ENCODE assay signal across 24 cellular contexts in genomic region chr14:98955741-98956070, GRCh38.
DNase-seq lines count a peak whose midpoint lies in the region; ATAC-seq and TF ChIP-seq lines count a peak whose summit lies in the region.
"Had no signal": no experiment of that assay in that cellular context is flagged by ENCODE, and none has a peak within 500 bp of the region (broad histone marks: within the 10 kb centered on the region; RNA-seq: fewer than 3 reads in every experiment).

No MANE protein-coding gene starts in this region.

- no peaks in the 10 kb centered on the region for H4K20me1 ChIP-seq in H9 (ENCODE audit: control insufficient read depth, insufficient read depth, insufficient read length)

- WGBS in H9 (ENCODE audit: extremely low coverage, insufficient read length, low lambda C conversion rate), result no CpG with 5 or more reads among the region's 5 CpGs
- 57% methylated on average over 5 of the region's 5 CpGs for WGBS in esophagus muscularis mucosa

- no peaks in the 10 kb centered on the region for H3K36me3 Mint-ChIP-seq in T-helper 1 cell treated with Interleukin-12 subunit alpha and Interleukin-12 subunit beta and Interleukin-4 antibody, amounts not matched to agents 30 μg/mL and 1 μg/mL, for 36 hours (ENCODE audit: low read depth)
- no peaks in the 10 kb centered on the region for H3K36me3 Mint-ChIP-seq in H9 (ENCODE audit: insufficient read depth in 1 of 3, low read depth in 3 of 3)
- no peaks in the 10 kb centered on the region for H3K36me3 Mint-ChIP-seq in type B pancreatic cell
- H3K36me3 Mint-ChIP-seq in effector memory CD8-positive, alpha-beta T cell (ENCODE audit: insufficient read depth), result no peaks in the 10 kb centered on the region

- no peaks in the 10 kb centered on the region for H3K9me3 ChIP-seq in H9 (ENCODE audit: control insufficient read depth, low read depth, low read length)
- H3K9me3 ChIP-seq in esophagus muscularis mucosa, result no peaks in the 10 kb centered on the region
- H3K9me3 ChIP-seq: SJSA1 had no signal

- H3K14ac ChIP-seq in H9 (ENCODE audit: insufficient read depth, low read length), result no peak overlapping the region

- no peak for TF ChIP-seq EP300 in esophagus muscularis mucosa (IDR thresholded peaks at IDR 0.05)

- H3K4me3 Mint-ChIP-seq in T-helper 1 cell treated with Interleukin-12 subunit alpha and Interleukin-12 subunit beta and Interleukin-4 antibody, amounts not matched to agents 30 μg/mL and 1 μg/mL, for 36 hours, result no peak overlapping the region
- H3K4me3 Mint-ChIP-seq in H9 (no peak overlapping the region; a peak in 1 of 5 replicates), type B pancreatic cell (no peak overlapping the region)
- no peak overlapping the region for H3K4me3 Mint-ChIP-seq in effector memory CD8-positive, alpha-beta T cell
- H3K4me3 Mint-ChIP-seq: B cell, HFFc6 had no signal

- peak overlapping the region; percentile 2 for H3K27ac Mint-ChIP-seq in T-helper 1 cell treated with Interleukin-12 subunit alpha and Interleukin-12 subunit beta and Interleukin-4 antibody, amounts not matched to agents 30 μg/mL and 1 μg/mL, for 36 hours
- H3K27ac Mint-ChIP-seq in H9, result no peak overlapping the region
- H3K27ac Mint-ChIP-seq in type B pancreatic cell, result peak overlapping the region; percentile 2
- H3K27ac Mint-ChIP-seq in effector memory CD8-positive, alpha-beta T cell, result peak overlapping the region in 1 of 2 donors; percentile 14
- H3K27ac Mint-ChIP-seq: B cell, HFFc6 had no signal

- no peak overlapping the region for H3K9ac ChIP-seq in H9 (ENCODE audit: extremely low read depth, insufficient read length, low read length)

- no peak for TF ChIP-seq CTCF in H9 (conservative IDR thresholded peaks at IDR 0.05)
- TF ChIP-seq CTCF in esophagus muscularis mucosa (IDR thresholded peaks at IDR 0.05), result no peak
- TF ChIP-seq CTCF in type B pancreatic cell (conservative IDR thresholded peaks at IDR 0.05), result no peak

- H3K56ac ChIP-seq in H9 (ENCODE audit: insufficient read length, low read depth, low read length), result no peak overlapping the region

- intact Hi-C loops in esophagus muscularis mucosa (cut with DNase I), result no loop called here

- H3K27ac ChIP-seq in H9 (ENCODE audit: insufficient read length, low read depth, low read length), result no peak overlapping the region
- no peak overlapping the region for H3K27ac ChIP-seq in esophagus muscularis mucosa (replicated peaks in 1 of 4)
- H3K27ac ChIP-seq: 22Rv1, C4-2B, SJSA1 had no signal

- no peaks in the 10 kb centered on the region; the same call in 1 of the 2 replicates for H3K27me3 ChIP-seq in H9 (ENCODE audit: insufficient read depth, low read length)
- H3K27me3 ChIP-seq in esophagus muscularis mucosa, result peaks cover 0 to 11% (median 0%) of the 10 kb centered on the region in 4 donors
- H3K27me3 ChIP-seq: SJSA1 had no signal

- H2AK5ac ChIP-seq in H9 (ENCODE audit: insufficient read length, low read length), result no peak overlapping the region

- no peak overlapping the region for H3T11ph ChIP-seq in H9 (ENCODE audit: low read length)

- no peak for ATAC-seq in GM18861 (IDR thresholded peaks at IDR 0.05; ENCODE audit: unreplicated experiment)
- ATAC-seq in effector memory CD8-positive, alpha-beta T cell (replicated peaks), result no peak
- ATAC-seq: HepG2, Right ventricle myocardium inferior had no signal

- no peak overlapping the region for H2BK120ac ChIP-seq in H9 (ENCODE audit: low read depth, low read length, poor library complexity, severe bottlenecking)

- H4K5ac ChIP-seq in H9 (ENCODE audit: insufficient read length, low read depth, low read length), result no peak overlapping the region

- H3K23me2 ChIP-seq in H9 (ENCODE audit: insufficient read length, low read depth, low read length, poor library complexity, severe bottlenecking), result no peaks in the 10 kb centered on the region

- no peaks in the 10 kb centered on the region for H3K36me3 ChIP-seq in esophagus muscularis mucosa
- H3K36me3 ChIP-seq: SJSA1 had no signal

- no peak overlapping the region for H2BK20ac ChIP-seq in H9 (ENCODE audit: low read depth, low read length, poor library complexity, severe bottlenecking)

- no peaks in the 10 kb centered on the region for H3K79me1 ChIP-seq in H9 (ENCODE audit: insufficient read depth, low read depth, low read length, poor library complexity, severe bottlenecking)

- no peaks in the 10 kb centered on the region for H3K4me1 ChIP-seq in H9 (ENCODE audit: insufficient read depth, low read length)
- H3K4me1 ChIP-seq in esophagus muscularis mucosa, result peaks cover 0 to 7% (median 0%) of the 10 kb centered on the region in 4 donors

- H2AFZ ChIP-seq in H9 (ENCODE audit: low read length), result no peak overlapping the region

- no peak overlapping the region for H2BK15ac ChIP-seq in H9 (ENCODE audit: low read depth, low read length)

- no peaks in the 10 kb centered on the region for H3K79me2 ChIP-seq in H9 (ENCODE audit: insufficient read depth, low read length)

- H4K8ac ChIP-seq in H9 (replicated peaks; ENCODE audit: insufficient read length, low read depth, low read length), result no peak overlapping the region

- H3K23ac ChIP-seq in H9 (ENCODE audit: insufficient read length, low read depth, low read length), result no peak overlapping the region

- no peak overlapping the region for H3K4me3 ChIP-seq in esophagus muscularis mucosa
- H3K4me3 ChIP-seq: SJSA1 had no signal

- TF ChIP-seq POLR2A in esophagus muscularis mucosa (IDR thresholded peaks at IDR 0.05; ENCODE audit: low read depth), result no peak

- H3K4ac ChIP-seq in H9 (ENCODE audit: low read depth, low read length), result no peak overlapping the region

- peaks cover 4% of the 10 kb centered on the region for H3K4me1 Mint-ChIP-seq in T-helper 1 cell treated with Interleukin-12 subunit alpha and Interleukin-12 subunit beta and Interleukin-4 antibody, amounts not matched to agents 30 μg/mL and 1 μg/mL, for 36 hours (ENCODE audit: low read depth)
- H3K4me1 Mint-ChIP-seq in H9, result peaks cover 8 to 11% of the 10 kb centered on the region in 2 experiments
- H3K4me1 Mint-ChIP-seq in type B pancreatic cell (ENCODE audit: unreplicated experiment), result peaks cover 8% of the 10 kb centered on the region
- peaks cover 3 to 9% of the 10 kb centered on the region in 2 donors for H3K4me1 Mint-ChIP-seq in effector memory CD8-positive, alpha-beta T cell (ENCODE audit: low read depth in 2 of 2)
- H3K4me1 Mint-ChIP-seq: B cell had no signal

- no peaks in the 10 kb centered on the region for H3K9me3 Mint-ChIP-seq in T-helper 1 cell treated with Interleukin-12 subunit alpha and Interleukin-12 subunit beta and Interleukin-4 antibody, amounts not matched to agents 30 μg/mL and 1 μg/mL, for 36 hours
- H3K9me3 Mint-ChIP-seq in H9 (no peaks in the 10 kb centered on the region), type B pancreatic cell (no peaks in the 10 kb centered on the region)
- H3K9me3 Mint-ChIP-seq in effector memory CD8-positive, alpha-beta T cell, result no peaks in the 10 kb centered on the region
- H3K9me3 Mint-ChIP-seq: HFFc6 had no signal

- no peak overlapping the region for H4K91ac ChIP-seq in H9 (ENCODE audit: insufficient read length, low read depth, low read length)

- H2BK5ac ChIP-seq in H9 (ENCODE audit: insufficient read length, low read length), result no peak overlapping the region

- H3K27me3 Mint-ChIP-seq in T-helper 1 cell treated with Interleukin-12 subunit alpha and Interleukin-12 subunit beta and Interleukin-4 antibody, amounts not matched to agents 30 μg/mL and 1 μg/mL, for 36 hours (ENCODE audit: low read depth), result peaks cover 4% of the 10 kb centered on the region
- H3K27me3 Mint-ChIP-seq in H9 (ENCODE audit: low read depth) (peaks cover 2% of the 10 kb centered on the region; the same call in 1 of the 2 replicates), type B pancreatic cell (peaks cover 7% of the 10 kb centered on the region)
- no peaks in the 10 kb centered on the region for H3K27me3 Mint-ChIP-seq in effector memory CD8-positive, alpha-beta T cell
- H3K27me3 Mint-ChIP-seq: B cell had no signal

- no peak overlapping the region for H3K18ac ChIP-seq in H9 (ENCODE audit: insufficient read length, low read depth, low read length)

- DNase-seq in T-helper 1 cell (no peak), H9 (peak; percentile 10), esophagus muscularis mucosa (ENCODE audit: extremely low spot score) (peak; percentile 90), type B pancreatic cell (ENCODE audit: extremely low spot score, unreplicated experiment) (no peak), NCI-H1105 (lab: John Stamatoyannopoulos, UW) (no peak)
- no peak for DNase-seq in effector memory CD8-positive, alpha-beta T cell
- DNase-seq: Calu3, HFFc6, Karpas-422, NCI-H1092, NCI-H1436, NCI-H1930, NCI-H2107, NCI-H446, NCI-H524 treated with DMSO at 0.1 percent for 48 hours, NCI-H774 had no signal

- H3K4me2 ChIP-seq in H9 (ENCODE audit: insufficient read depth, insufficient read length, low read length), result no peak overlapping the region

- no peak overlapping the region for H2BK12ac ChIP-seq in H9 (ENCODE audit: insufficient read length, low read depth, low read length)

Comparison
In these comparisons a context has a peak if more than half of its experiments do, and no peak if none do; other contexts are left out.
1. H3K27ac Mint-ChIP-seq: peak in T-helper 1 cell treated with Interleukin-12 subunit alpha and Interleukin-12 subunit beta and Interleukin-4 antibody, amounts not matched to agents 30 μg/mL and 1 μg/mL, for 36 hours (single experiment) and type B pancreatic cell (single experiment); none in H9 (0 of 3).
2. DNase-seq: peak in H9 (single experiment) and esophagus muscularis mucosa (single experiment); none in T-helper 1 cell (0 of 5), type B pancreatic cell (single experiment), NCI-H1105 (single experiment) and effector memory CD8-positive, alpha-beta T cell (0 of 3).